Comparison of ENCODE assay signal across 8 cellular contexts in genomic region chr22:42518637-42519543, GRCh38. TPM values are rescaled to one million over a fixed set of nuclear protein-coding genes. Genes with fewer than 3 reads are reported as not detected.
DNase-seq lines count a peak whose midpoint lies in the region; ATAC-seq and TF ChIP-seq lines count a peak whose summit lies in the region.
"Not testable (repeated sequence)": the region's sequence is repeated elsewhere in the genome, so short reads cannot be mapped to it uniquely, and the experiment has no call there.

No MANE protein-coding gene starts in this region.

- not testable (repeated sequence) for H3K9me3 ChIP-seq in body of pancreas; gastroesophageal sphincter; muscle layer of colon (ENCODE audit: low read length)

- not testable (repeated sequence) for TF ChIP-seq POLR2A in body of pancreas (IDR thresholded peaks at IDR 0.05); gastroesophageal sphincter (IDR thresholded peaks at IDR 0.05)

- TF ChIP-seq CTCF in CD14-positive monocyte (IDR thresholded peaks at IDR 0.05); body of pancreas (IDR thresholded peaks at IDR 0.05); gastroesophageal sphincter (IDR thresholded peaks at IDR 0.05): not testable (repeated sequence)

- H3K4me1 ChIP-seq in body of pancreas (peaks cover 21% of the 10 kb centered on the region), gastroesophageal sphincter (peaks cover 0 to 28% (median 4%) of the 10 kb centered on the region in 3 donors), muscle layer of colon (ENCODE audit: insufficient read depth, low read length) (peaks cover 15% of the 10 kb centered on the region)

- WGBS in body of pancreas, 2 donors: 1 to 13% methylated on average over 17 to 21 of the region's 30 CpGs
- WGBS in gastroesophageal sphincter (ENCODE audit: low coverage in 1 of 2), 2 donors: 0 to 22% methylated on average over 6 to 16 of the region's 30 CpGs

- not testable (repeated sequence) for H3K27me3 Mint-ChIP-seq in CD14-positive monocyte (ENCODE audit: low read depth in 3 of 3); T-helper 1 cell treated with Interleukin-12 subunit alpha and Interleukin-12 subunit beta and Interleukin-4 antibody, amounts not matched to agents 30 μg/mL and 1 μg/mL, for 36 hours (ENCODE audit: low read depth); stimulated activated memory B cell treated with anti-CD40 and anti-IgM and Interleukin-4, amounts not matched to agents 10 μg/mL and 1 μg/mL and 100 μg/mL, for 72 hours

- peak overlapping the region; percentile 88 to 95 (median 94) for H3K27ac Mint-ChIP-seq in CD14-positive monocyte
- H3K27ac Mint-ChIP-seq in T-helper 1 cell treated with Interleukin-12 subunit alpha and Interleukin-12 subunit beta and Interleukin-4 antibody, amounts not matched to agents 30 μg/mL and 1 μg/mL, for 36 hours: peak overlapping the region; percentile 95
- peak overlapping the region; percentile 100 for H3K27ac Mint-ChIP-seq in stimulated activated memory B cell treated with anti-CD40 and anti-IgM and Interleukin-4, amounts not matched to agents 10 μg/mL and 1 μg/mL and 100 μg/mL, for 72 hours

- H3K9ac ChIP-seq in muscle layer of colon (ENCODE audit: low read length): peak overlapping the region; percentile 66

- H3K4me3 ChIP-seq in body of pancreas: peak overlapping the region; percentile 74 to 75
- H3K4me3 ChIP-seq in gastroesophageal sphincter: peak overlapping the region; percentile 83 to 87
- H3K4me3 ChIP-seq in muscle layer of colon (ENCODE audit: low read depth in 1 of 2, low read length in 2 of 2): peak overlapping the region; percentile 54 to 59

- ATAC-seq in GM19397 (IDR thresholded peaks at IDR 0.05; ENCODE audit: unreplicated experiment) (peak; percentile 24), HG03469 (IDR thresholded peaks at IDR 0.05; ENCODE audit: unreplicated experiment) (peak; percentile 15), body of pancreas (peak; percentile 13)
- not testable (repeated sequence) for ATAC-seq in gastroesophageal sphincter
- peak; percentile 73 for ATAC-seq in stimulated activated memory B cell treated with anti-CD40 and anti-IgM and Interleukin-4, amounts not matched to agents 10 μg/mL and 1 μg/mL and 100 μg/mL, for 72 hours

- intact Hi-C loops in CD14-positive monocyte (cut with micrococcal nuclease): loop anchor here in 1 of 2 donors (5.0 to 10.0 kb wide), 2 partner anchors 33 to 64 kb away; partner anchors contain the start of gene SERHL2
- intact Hi-C loops in body of pancreas (cut with DNase I): not testable (repeated sequence)

- H3K4me1 Mint-ChIP-seq in CD14-positive monocyte: peaks cover 14% of the 10 kb centered on the region
- not testable (repeated sequence) for H3K4me1 Mint-ChIP-seq in T-helper 1 cell treated with Interleukin-12 subunit alpha and Interleukin-12 subunit beta and Interleukin-4 antibody, amounts not matched to agents 30 μg/mL and 1 μg/mL, for 36 hours (ENCODE audit: low read depth)
- H3K4me1 Mint-ChIP-seq in stimulated activated memory B cell treated with anti-CD40 and anti-IgM and Interleukin-4, amounts not matched to agents 10 μg/mL and 1 μg/mL and 100 μg/mL, for 72 hours: peaks cover 26% of the 10 kb centered on the region

- TF ChIP-seq EP300 in gastroesophageal sphincter (IDR thresholded peaks at IDR 0.05): not testable (repeated sequence)

- not testable (repeated sequence) for H3K27me3 ChIP-seq in body of pancreas; gastroesophageal sphincter; muscle layer of colon (ENCODE audit: control insufficient read depth in 1 of 2, insufficient read depth in 2 of 2, low read length in 2 of 2)

- H3K4me3 Mint-ChIP-seq in CD14-positive monocyte: peak overlapping the region; percentile 95 to 100
- H3K4me3 Mint-ChIP-seq in T-helper 1 cell treated with Interleukin-12 subunit alpha and Interleukin-12 subunit beta and Interleukin-4 antibody, amounts not matched to agents 30 μg/mL and 1 μg/mL, for 36 hours: peak overlapping the region; percentile 98
- H3K4me3 Mint-ChIP-seq in stimulated activated memory B cell treated with anti-CD40 and anti-IgM and Interleukin-4, amounts not matched to agents 10 μg/mL and 1 μg/mL and 100 μg/mL, for 72 hours: peak overlapping the region; percentile 100

- not testable (repeated sequence) for H3K36me3 ChIP-seq in body of pancreas (replicated peaks in 1 of 2; ENCODE audit: insufficient read depth in 1 of 2, low read depth in 2 of 2)
- peaks cover 0 to 38% of the 10 kb centered on the region in 2 donors for H3K36me3 ChIP-seq in gastroesophageal sphincter
- H3K36me3 ChIP-seq in muscle layer of colon (ENCODE audit: insufficient read depth, low read length): peaks cover 21% of the 10 kb centered on the region

- peaks cover 29% of the 10 kb centered on the region in 2 donors for H3K36me3 Mint-ChIP-seq in CD14-positive monocyte
- H3K36me3 Mint-ChIP-seq in T-helper 1 cell treated with Interleukin-12 subunit alpha and Interleukin-12 subunit beta and Interleukin-4 antibody, amounts not matched to agents 30 μg/mL and 1 μg/mL, for 36 hours (ENCODE audit: low read depth): not testable (repeated sequence)
- H3K36me3 Mint-ChIP-seq in stimulated activated memory B cell treated with anti-CD40 and anti-IgM and Interleukin-4, amounts not matched to agents 10 μg/mL and 1 μg/mL and 100 μg/mL, for 72 hours: peaks cover 21% of the 10 kb centered on the region

- H3K9me3 Mint-ChIP-seq in CD14-positive monocyte; T-helper 1 cell treated with Interleukin-12 subunit alpha and Interleukin-12 subunit beta and Interleukin-4 antibody, amounts not matched to agents 30 μg/mL and 1 μg/mL, for 36 hours; stimulated activated memory B cell treated with anti-CD40 and anti-IgM and Interleukin-4, amounts not matched to agents 10 μg/mL and 1 μg/mL and 100 μg/mL, for 72 hours: not testable (repeated sequence)

- H3K27ac ChIP-seq in body of pancreas: peak overlapping the region in 3 of 4 donors; percentile 65 to 76 (median 69)
- peak overlapping the region; percentile 49 to 81 (median 78) for H3K27ac ChIP-seq in gastroesophageal sphincter
- H3K27ac ChIP-seq in muscle layer of colon (ENCODE audit: low read depth, low read length): peak overlapping the region; percentile 44

- peak; percentile 18 for DNase-seq in CD14-positive monocyte (ENCODE audit: low spot score)
- not testable (repeated sequence) for DNase-seq in body of pancreas

RNA-seq across cellular contexts. Expression of gene RRP7A, which starts 0.7 kb away (rescaled TPM):
- polyA plus RNA-seq in CD14-positive monocyte: 10 to 100 TPM; 29.1 to 59.9 TPM
- total RNA-seq in body of pancreas: 10 to 100 TPM; 13.7 to 23.4 TPM
- 10 to 100 TPM; 21.3 to 36.9 (median 29.1) TPM for total RNA-seq in gastroesophageal sphincter

RNA-seq across cellular contexts. Expression of gene SERHL2, which starts 34.9 kb away (rescaled TPM):
- under 1 TPM; 0.24 to 0.60 TPM for polyA plus RNA-seq in CD14-positive monocyte
- total RNA-seq in body of pancreas (1 to 10 TPM in 1 of 2 donors, not detected in 1; 2.6 TPM), gastroesophageal sphincter (1 to 10 TPM in 3 of 4 donors, under 1 TPM in 1; 0.94 to 7.7 (median 4.6) TPM)
